Comparison of ENCODE assay signal across 21 cellular contexts in genomic region chr7:72539702-72540101, GRCh38.
DNase-seq lines count a peak whose midpoint lies in the region; FAIRE-seq and TF ChIP-seq lines count a peak whose summit lies in the region.
"Had no signal": no experiment of that assay in that cellular context is flagged by ENCODE, and none has a peak within 500 bp of the region (broad histone marks: within the 10 kb centered on the region; RNA-seq: fewer than 3 reads in every experiment).

No MANE protein-coding gene starts in this region.

- no CpG with 5 or more reads among the region's 7 CpGs for WGBS in H9 (ENCODE audit: extremely low coverage, insufficient read length, low lambda C conversion rate)
- 87% methylated on average over 7 of the region's 7 CpGs; no CpG with 5 or more reads in 1 of the 2 experiments for WGBS in H1 (ENCODE audit: extremely low coverage in 1 of 2, insufficient coverage in 1 of 2, insufficient read length in 1 of 2, insufficient replicate concordance in 2 of 2, low coverage in 1 of 2, low lambda C conversion rate in 2 of 2, missing lambda C conversion rate in 1 of 2), 2 experiments

- H3K9me3 ChIP-seq in H9 (ENCODE audit: control insufficient read depth, low read depth, low read length): no peaks in the 10 kb centered on the region
- no peaks in the 10 kb centered on the region for H3K9me3 ChIP-seq in SJCRH30 (replicated peaks)
- no peaks in the 10 kb centered on the region for H3K9me3 ChIP-seq in H1 (ENCODE audit: insufficient read depth in 2 of 2, low read depth in 1 of 2, low read length in 1 of 2)
- H3K9me3 ChIP-seq: BLaER1, Caco-2, HAP-1 had no signal

- H4K91ac ChIP-seq in H9 (ENCODE audit: insufficient read length, low read depth, low read length) (no peak overlapping the region), H1 (replicated peaks; ENCODE audit: insufficient read length, low read length) (no peak overlapping the region)

- no peaks in the 10 kb centered on the region for H3K79me2 ChIP-seq in H9 (ENCODE audit: insufficient read depth, low read length)
- H3K79me2 ChIP-seq in H1 (ENCODE audit: control insufficient read depth in 1 of 2, insufficient read depth in 2 of 2, low read length in 2 of 2): no peaks in the 10 kb centered on the region

- H3K18ac ChIP-seq in H9 (ENCODE audit: insufficient read length, low read depth, low read length) (no peak overlapping the region), H1 (ENCODE audit: extremely low read depth, low read length) (no peak overlapping the region)

- H3K4me3 ChIP-seq in SJCRH30 (no peak overlapping the region), H1 (ENCODE audit: extremely low read depth in 1 of 4, insufficient read depth in 2 of 4, low read depth in 3 of 4, low read length in 4 of 4) (no peak overlapping the region)
- H3K4me3 ChIP-seq: BLaER1, HAP-1 had no signal

- H3K27me3 ChIP-seq in H9 (ENCODE audit: insufficient read depth, low read length) (no peaks in the 10 kb centered on the region), SJCRH30 (no peaks in the 10 kb centered on the region), H1 (replicated peaks in 1 of 4; ENCODE audit: control insufficient read depth in 3 of 4, extremely low read depth in 1 of 4, insufficient read depth in 3 of 4, low read length in 3 of 4) (no peaks in the 10 kb centered on the region)
- H3K27me3 ChIP-seq: BLaER1 had no signal

- H3K9ac ChIP-seq in H9 (ENCODE audit: extremely low read depth, insufficient read length, low read length) (no peak overlapping the region), H1 (replicated peaks in 1 of 4; ENCODE audit: extremely low read depth in 1 of 4, low read depth in 3 of 4, low read length in 3 of 4) (no peak overlapping the region)
- H3K9ac ChIP-seq: BLaER1 had no signal

- CTCF ChIA-PET in H1 (lab: Charles Lee; ENCODE audit: partially characterized antibody): interaction anchor here (1.2 to 1.8 kb wide), 3 partner anchors 45 to 614 kb away, joined by 3 to 11 read pairs (median 3); no protein-coding TSS in a partner anchor

- no peak for TF ChIP-seq RAD21 in H1 (IDR thresholded peaks at IDR 0.05 in 1 of 2, conservative IDR thresholded peaks at IDR 0.05 in 1 of 2; ENCODE audit: low read depth in 2 of 2, low read length in 2 of 2)

- no peak overlapping the region for H2AK5ac ChIP-seq in H9 (ENCODE audit: insufficient read length, low read length)
- no peak overlapping the region for H2AK5ac ChIP-seq in H1 (ENCODE audit: low read depth, low read length)

- H2BK12ac ChIP-seq in H9 (ENCODE audit: insufficient read length, low read depth, low read length) (no peak overlapping the region), H1 (ENCODE audit: low read depth, low read length) (no peak overlapping the region)

- no peak overlapping the region for H3T11ph ChIP-seq in H9 (ENCODE audit: low read length)

- no peak for FAIRE-seq in H1 (lab: Jason Lieb, UNC)
- FAIRE-seq: A204.1, GM12892 had no signal

- H2BK15ac ChIP-seq in H9 (ENCODE audit: low read depth, low read length) (no peak overlapping the region), H1 (ENCODE audit: low read length) (no peak overlapping the region)

- no peaks in the 10 kb centered on the region for H3K9me3 Mint-ChIP-seq in H9
- H3K9me3 Mint-ChIP-seq: CD4-positive, CD25-positive, alpha-beta regulatory T cell; CD8-positive, alpha-beta T cell had no signal

- no peak overlapping the region for H3K4ac ChIP-seq in H9 (ENCODE audit: low read depth, low read length)
- H3K4ac ChIP-seq in H1 (replicated peaks; ENCODE audit: insufficient read length, low read depth, low read length): no peak overlapping the region

- H4K8ac ChIP-seq in H9 (replicated peaks; ENCODE audit: insufficient read length, low read depth, low read length) (no peak overlapping the region), H1 (ENCODE audit: extremely low read depth, insufficient read depth, low read length) (no peak overlapping the region)

- TF ChIP-seq POLR2A in H1 (IDR thresholded peaks at IDR 0.05; ENCODE audit: control extremely low read depth in 1 of 2, low read depth in 2 of 2, low read length in 2 of 2): no peak

- no peaks in the 10 kb centered on the region for H3K27me3 Mint-ChIP-seq in H9 (ENCODE audit: low read depth)
- H3K27me3 Mint-ChIP-seq: B cell; CD4-positive, CD25-positive, alpha-beta regulatory T cell had no signal

- no peak overlapping the region for H3K4me3 Mint-ChIP-seq in H9
- H3K4me3 Mint-ChIP-seq: B cell; CD4-positive, CD25-positive, alpha-beta regulatory T cell; CD8-positive, alpha-beta T cell had no signal

- H2BK20ac ChIP-seq in H9 (ENCODE audit: low read depth, low read length, poor library complexity, severe bottlenecking): no peak overlapping the region
- peak overlapping the region; percentile 61; the same call in 1 of the 2 replicates for H2BK20ac ChIP-seq in H1 (ENCODE audit: low read length)

- TF ChIP-seq CTCF in H9 (conservative IDR thresholded peaks at IDR 0.05) (no peak), H1 (IDR thresholded peaks at IDR 0.05; ENCODE audit: control extremely low read depth in 1 of 3, insufficient read depth in 1 of 3, low read depth in 1 of 3, low read length in 3 of 3) (no peak)

- H3K23me2 ChIP-seq in H9 (ENCODE audit: insufficient read length, low read depth, low read length, poor library complexity, severe bottlenecking) (no peaks in the 10 kb centered on the region), H1 (ENCODE audit: low read depth, low read length) (no peaks in the 10 kb centered on the region)

- H3K36me3 Mint-ChIP-seq in H9 (ENCODE audit: insufficient read depth in 1 of 3, low read depth in 3 of 3): no peaks in the 10 kb centered on the region
- H3K36me3 Mint-ChIP-seq: CD4-positive, CD25-positive, alpha-beta regulatory T cell; CD8-positive, alpha-beta T cell had no signal

- POLR2A ChIA-PET in H1 (lab: Charles Lee; ENCODE audit: partially characterized antibody): no interaction called here

- DNase-seq in DMS 273 (lab: John Stamatoyannopoulos, UW; ENCODE audit: unreplicated experiment): peak; percentile 28
- no peak for DNase-seq in DMS 273 treated with DMSO at 0.1 percent for 48 hours (lab: John Stamatoyannopoulos, UW)
- no peak for DNase-seq in H9
- DNase-seq in SJCRH30: no peak
- no peak for DNase-seq in H1 (ENCODE audit: low read depth in 1 of 2, low spot score in 2 of 2)
- no peak for DNase-seq in NCI-H1092 (lab: John Stamatoyannopoulos, UW)
- DNase-seq in retina: no peak
- no peak for DNase-seq in HuH-7 (ENCODE audit: low spot score)
- DNase-seq: Caco-2; CD4-positive, CD25-positive, alpha-beta regulatory T cell; CD8-positive, alpha-beta T cell; DMS53; DMS79 treated with DMSO at 0.1 percent for 48 hours; GF-D8 had no signal

- H3K27ac Mint-ChIP-seq in H9: peak overlapping the region in 2 of 3 experiments; percentile 8 to 87; a peak in 3 of 7 replicates
- H3K27ac Mint-ChIP-seq: B cell; CD4-positive, CD25-positive, alpha-beta regulatory T cell; CD8-positive, alpha-beta T cell had no signal

- H3K27ac ChIP-seq in H9 (ENCODE audit: insufficient read length, low read depth, low read length): no peak overlapping the region
- peak overlapping the region; percentile 77 for H3K27ac ChIP-seq in SJCRH30
- no peak overlapping the region for H3K27ac ChIP-seq in H1 (ENCODE audit: low read depth, low read length)
- H3K27ac ChIP-seq: 22Rv1, BLaER1, C4-2B had no signal

- H3K79me1 ChIP-seq in H9 (ENCODE audit: insufficient read depth, low read depth, low read length, poor library complexity, severe bottlenecking) (no peaks in the 10 kb centered on the region), H1 (ENCODE audit: low read depth, low read length) (no peaks in the 10 kb centered on the region)

- peaks cover 5 to 24% of the 10 kb centered on the region in 2 experiments for H3K4me1 Mint-ChIP-seq in H9
- H3K4me1 Mint-ChIP-seq: B cell; CD4-positive, CD25-positive, alpha-beta regulatory T cell had no signal

- H3K14ac ChIP-seq in H9 (ENCODE audit: insufficient read depth, low read length): no peak overlapping the region
- H3K14ac ChIP-seq in H1 (ENCODE audit: insufficient read length): no peak overlapping the region

- H3K23ac ChIP-seq in H9 (ENCODE audit: insufficient read length, low read depth, low read length): no peak overlapping the region
- no peak overlapping the region for H3K23ac ChIP-seq in H1 (ENCODE audit: insufficient read length)

- H4K20me1 ChIP-seq in H9 (ENCODE audit: control insufficient read depth, insufficient read depth, insufficient read length) (no peaks in the 10 kb centered on the region), H1 (replicated peaks in 1 of 2; ENCODE audit: control insufficient read depth in 1 of 2, insufficient read depth in 2 of 2, low read length in 2 of 2) (no peaks in the 10 kb centered on the region)
- H4K20me1 ChIP-seq: BLaER1 had no signal

- H3K56ac ChIP-seq in H9 (ENCODE audit: insufficient read length, low read depth, low read length) (no peak overlapping the region), H1 (replicated peaks; ENCODE audit: insufficient read length, low read depth, low read length) (no peak overlapping the region)

- TF ChIP-seq EP300 in H1 (IDR thresholded peaks at IDR 0.05; ENCODE audit: borderline replicate concordance in 1 of 2, low read depth in 2 of 2, low read length in 2 of 2): no peak

- no peaks in the 10 kb centered on the region for H3K36me3 ChIP-seq in SJCRH30
- H3K36me3 ChIP-seq in H1 (ENCODE audit: control insufficient read depth in 2 of 4, insufficient read depth in 4 of 4, low read length in 3 of 4): no peaks in the 10 kb centered on the region
- H3K36me3 ChIP-seq: BLaER1, HAP-1 had no signal

- H3K4me2 ChIP-seq in H9 (ENCODE audit: insufficient read depth, insufficient read length, low read length) (no peak overlapping the region), H1 (ENCODE audit: insufficient read depth in 1 of 2, low read depth in 2 of 2, low read length in 2 of 2) (no peak overlapping the region)
- H3K4me2 ChIP-seq: BLaER1 had no signal

- H3K4me1 ChIP-seq in H9 (ENCODE audit: insufficient read depth, low read length) (no peaks in the 10 kb centered on the region), SJCRH30 (peaks cover 40% of the 10 kb centered on the region), H1 (replicated peaks in 1 of 4; ENCODE audit: control insufficient read depth in 3 of 4, insufficient read depth in 4 of 4, low read length in 3 of 4) (peaks cover 0 to 2% (median 0%) of the 10 kb centered on the region in 4 experiments; a peak in 1 of 7 replicates)
- H3K4me1 ChIP-seq: BLaER1, Caco-2, HAP-1 had no signal

- H4K5ac ChIP-seq in H9 (ENCODE audit: insufficient read length, low read depth, low read length): no peak overlapping the region
- no peak overlapping the region for H4K5ac ChIP-seq in H1 (ENCODE audit: insufficient read length, low read depth, low read length)

- H2BK5ac ChIP-seq in H9 (ENCODE audit: insufficient read length, low read length) (no peak overlapping the region), H1 (ENCODE audit: low read depth, low read length) (no peak overlapping the region)

- H2BK120ac ChIP-seq in H9 (ENCODE audit: low read depth, low read length, poor library complexity, severe bottlenecking): no peak overlapping the region
- H2BK120ac ChIP-seq in H1 (replicated peaks; ENCODE audit: low read depth, low read length): no peak overlapping the region

- H2AFZ ChIP-seq in H9 (ENCODE audit: low read length): no peak overlapping the region
- no peak overlapping the region for H2AFZ ChIP-seq in H1 (ENCODE audit: low read length)

TF ChIP-seq in H1, 55 proteins besides CTCF, POLR2A, EP300 and RAD21 (continues in another document):
- TF ChIP-seq SUZ12 (IDR thresholded peaks at IDR 0.05; ENCODE audit: low read length) (no peak), KDM5A (IDR thresholded peaks at IDR 0.05; ENCODE audit: low read length) (no peak), SRF (IDR thresholded peaks at IDR 0.05; ENCODE audit: low read depth, low read length) (no peak)
